Comparison of ENCODE assay signal across 19 cellular contexts in genomic region chr16:86191663-86192062, GRCh38.
"Had no signal": no experiment of that assay in that cellular context is flagged by ENCODE, and none has a peak within 500 bp of the region (broad histone marks: within the 10 kb centered on the region; RNA-seq: fewer than 3 reads in every experiment).

No MANE protein-coding gene starts in this region.

- H3K4me3 ChIP-seq: psoas muscle, sigmoid colon, stomach, thyroid gland, vagina had no signal

- H3K27me3 ChIP-seq: sigmoid colon, thyroid gland, vagina had no signal

- H3K4me1 ChIP-seq: psoas muscle, stomach, thyroid gland, vagina had no signal

- H3K27ac ChIP-seq: psoas muscle, thyroid gland, vagina had no signal

- H3K27ac Mint-ChIP-seq: effector memory CD8-positive, alpha-beta T cell; natural killer cell treated with Interleukin-12 subunit alpha and Interleukin-12 subunit beta and Interleukin-15 and Interleukin-18, amount 100 ng/mL, for 72 hours; stimulated activated effector memory CD8-positive, alpha-beta T cell treated with anti-CD3 and anti-CD28 coated beads, Interleukin-12 subunit alpha, Interleukin-12 subunit beta, amount 100 ng/mL, for 72 hours; type B pancreatic cell had no signal

- H3K36me3 Mint-ChIP-seq: naive B cell; natural killer cell treated with Interleukin-12 subunit alpha and Interleukin-12 subunit beta and Interleukin-15 and Interleukin-18, amount 100 ng/mL, for 72 hours; stimulated activated effector memory CD8-positive, alpha-beta T cell treated with anti-CD3 and anti-CD28 coated beads, Interleukin-12 subunit alpha, Interleukin-12 subunit beta, amount 100 ng/mL, for 72 hours; type B pancreatic cell had no signal

- H3K9me3 ChIP-seq: psoas muscle, stomach, thyroid gland, vagina had no signal

- H3K9me3 Mint-ChIP-seq: effector memory CD8-positive, alpha-beta T cell; naive B cell; natural killer cell treated with Interleukin-12 subunit alpha and Interleukin-12 subunit beta and Interleukin-15 and Interleukin-18, amount 100 ng/mL, for 72 hours; neural crest cell; stimulated activated effector memory CD8-positive, alpha-beta T cell treated with anti-CD3 and anti-CD28 coated beads, Interleukin-12 subunit alpha, Interleukin-12 subunit beta, amount 100 ng/mL, for 72 hours; type B pancreatic cell had no signal

- H3K4me3 Mint-ChIP-seq: effector memory CD8-positive, alpha-beta T cell; naive B cell; natural killer cell treated with Interleukin-12 subunit alpha and Interleukin-12 subunit beta and Interleukin-15 and Interleukin-18, amount 100 ng/mL, for 72 hours; neural crest cell; stimulated activated effector memory CD8-positive, alpha-beta T cell treated with anti-CD3 and anti-CD28 coated beads, Interleukin-12 subunit alpha, Interleukin-12 subunit beta, amount 100 ng/mL, for 72 hours; type B pancreatic cell had no signal

- H3K4me1 Mint-ChIP-seq: naive B cell; stimulated activated effector memory CD8-positive, alpha-beta T cell treated with anti-CD3 and anti-CD28 coated beads, Interleukin-12 subunit alpha, Interleukin-12 subunit beta, amount 100 ng/mL, for 72 hours had no signal

- DNase-seq: cerebellar nuclear complex; cortex of kidney; effector memory CD8-positive, alpha-beta T cell; kidney; naive B cell; psoas muscle; right cardiac atrium; sigmoid colon; stimulated activated CD4-positive, alpha-beta T cell treated with anti-CD3 and anti-CD28 coated beads, Interleukin-2, amount 100 ng/mL, for 24 hours; stimulated activated CD4-positive, alpha-beta T cell treated with anti-CD3 and anti-CD28 coated beads, Interleukin-4, amount 100 ng/mL, for 24 hours; stimulated activated naive CD4-positive, alpha-beta T cell treated with Interleukin-2 at 50 U/mL for 16 hours; stomach; thyroid gland had no signal

- ATAC-seq: effector memory CD8-positive, alpha-beta T cell; left lobe of liver; natural killer cell treated with Interleukin-12 subunit alpha and Interleukin-12 subunit beta and Interleukin-15 and Interleukin-18, amount 100 ng/mL, for 72 hours; psoas muscle; right cardiac atrium; stimulated activated effector memory CD8-positive, alpha-beta T cell treated with anti-CD3 and anti-CD28 coated beads, Interleukin-12 subunit alpha, Interleukin-12 subunit beta, amount 100 ng/mL, for 72 hours had no signal

- H3K36me3 ChIP-seq: sigmoid colon, stomach, thyroid gland, vagina had no signal
